1 cellular context compared by ENCODE assay signal in the genomic region with DNA sequence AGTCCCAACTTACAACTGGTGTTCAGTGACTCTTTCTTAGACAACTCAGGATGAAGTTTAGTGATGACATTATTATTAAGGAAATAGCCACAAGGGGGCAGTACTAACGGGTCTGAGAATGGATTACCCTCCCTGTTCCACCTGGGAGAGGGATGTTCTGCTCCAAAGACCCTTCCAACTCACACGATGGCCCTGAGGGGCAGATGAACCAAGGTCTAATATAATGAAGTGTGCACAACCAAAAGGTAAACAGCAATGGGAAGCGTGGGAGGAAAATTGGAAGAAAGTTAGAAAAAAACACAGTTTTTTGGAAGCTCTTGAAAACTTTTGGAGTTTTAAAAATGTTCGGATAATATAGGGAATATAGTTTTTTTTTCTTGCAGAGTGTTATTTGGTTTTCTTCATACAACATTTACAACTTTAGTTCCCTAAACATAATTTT.
TF ChIP-seq lines count a peak whose summit lies in the region.

No MANE protein-coding gene starts in this region.

TF ChIP-seq in Ishikawa, 13 proteins besides CTCF, POLR2A, EP300 and RAD21 (continued from another document):
- TF ChIP-seq CREB1 (IDR thresholded peaks at IDR 0.05; ENCODE audit: low read depth) (no peak), TEAD4 (IDR thresholded peaks at IDR 0.05) (no peak), FOXM1 (IDR thresholded peaks at IDR 0.05; ENCODE audit: borderline replicate concordance, low read depth) (no peak), TAF1 (IDR thresholded peaks at IDR 0.05; ENCODE audit: low read depth) (no peak), ZBTB7A (IDR thresholded peaks at IDR 0.05; ENCODE audit: low read depth) (no peak), YY1 (IDR thresholded peaks at IDR 0.05; ENCODE audit: low read depth) (no peak), CEBPB (IDR thresholded peaks at IDR 0.05) (no peak)
- TF ChIP-seq, protein P1, sequence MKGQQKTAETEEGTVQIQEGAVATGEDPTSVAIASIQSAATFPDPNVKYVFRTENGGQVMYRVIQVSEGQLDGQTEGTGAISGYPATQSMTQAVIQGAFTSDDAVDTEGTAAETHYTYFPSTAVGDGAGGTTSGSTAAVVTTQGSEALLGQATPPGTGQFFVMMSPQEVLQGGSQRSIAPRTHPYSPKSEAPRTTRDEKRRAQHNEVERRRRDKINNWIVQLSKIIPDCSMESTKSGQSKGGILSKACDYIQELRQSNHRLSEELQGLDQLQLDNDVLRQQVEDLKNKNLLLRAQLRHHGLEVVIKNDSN (IDR thresholded peaks at IDR 0.05), result no peak
- TF ChIP-seq, protein P2, sequence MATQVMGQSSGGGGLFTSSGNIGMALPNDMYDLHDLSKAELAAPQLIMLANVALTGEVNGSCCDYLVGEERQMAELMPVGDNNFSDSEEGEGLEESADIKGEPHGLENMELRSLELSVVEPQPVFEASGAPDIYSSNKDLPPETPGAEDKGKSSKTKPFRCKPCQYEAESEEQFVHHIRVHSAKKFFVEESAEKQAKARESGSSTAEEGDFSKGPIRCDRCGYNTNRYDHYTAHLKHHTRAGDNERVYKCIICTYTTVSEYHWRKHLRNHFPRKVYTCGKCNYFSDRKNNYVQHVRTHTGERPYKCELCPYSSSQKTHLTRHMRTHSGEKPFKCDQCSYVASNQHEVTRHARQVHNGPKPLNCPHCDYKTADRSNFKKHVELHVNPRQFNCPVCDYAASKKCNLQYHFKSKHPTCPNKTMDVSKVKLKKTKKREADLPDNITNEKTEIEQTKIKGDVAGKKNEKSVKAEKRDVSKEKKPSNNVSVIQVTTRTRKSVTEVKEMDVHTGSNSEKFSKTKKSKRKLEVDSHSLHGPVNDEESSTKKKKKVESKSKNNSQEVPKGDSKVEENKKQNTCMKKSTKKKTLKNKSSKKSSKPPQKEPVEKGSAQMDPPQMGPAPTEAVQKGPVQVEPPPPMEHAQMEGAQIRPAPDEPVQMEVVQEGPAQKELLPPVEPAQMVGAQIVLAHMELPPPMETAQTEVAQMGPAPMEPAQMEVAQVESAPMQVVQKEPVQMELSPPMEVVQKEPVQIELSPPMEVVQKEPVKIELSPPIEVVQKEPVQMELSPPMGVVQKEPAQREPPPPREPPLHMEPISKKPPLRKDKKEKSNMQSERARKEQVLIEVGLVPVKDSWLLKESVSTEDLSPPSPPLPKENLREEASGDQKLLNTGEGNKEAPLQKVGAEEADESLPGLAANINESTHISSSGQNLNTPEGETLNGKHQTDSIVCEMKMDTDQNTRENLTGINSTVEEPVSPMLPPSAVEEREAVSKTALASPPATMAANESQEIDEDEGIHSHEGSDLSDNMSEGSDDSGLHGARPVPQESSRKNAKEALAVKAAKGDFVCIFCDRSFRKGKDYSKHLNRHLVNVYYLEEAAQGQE (IDR thresholded peaks at IDR 0.05; ENCODE audit: low read depth), result no peak
